Comparison of ENCODE assay signal across 28 cellular contexts in genomic region chr1:53722025-53722424, GRCh38. TPM values are rescaled to one million over a fixed set of nuclear protein-coding genes. Genes with fewer than 3 reads are reported as not detected.
"Had no signal": no experiment of that assay in that cellular context is flagged by ENCODE, and none has a peak within 500 bp of the region (broad histone marks: within the 10 kb centered on the region; RNA-seq: fewer than 3 reads in every experiment).

No MANE protein-coding gene starts in this region.

- H3K36me3 ChIP-seq: gastroesophageal sphincter, heart left ventricle, left lung, neural progenitor cell, ovary, sigmoid colon, thoracic aorta, tibial nerve, upper lobe of left lung had no signal

- H3K36me3 Mint-ChIP-seq: mesothelial cell of epicardium; naive thymus-derived CD4-positive, alpha-beta T cell; neural progenitor cell; stimulated activated memory B cell treated with anti-CD40 and anti-IgM and Interleukin-4, amounts not matched to agents 10 μg/mL and 1 μg/mL and 100 μg/mL, for 72 hours had no signal

- H3K27ac Mint-ChIP-seq: mesothelial cell of epicardium; naive thymus-derived CD4-positive, alpha-beta T cell; nephron; neural progenitor cell; stimulated activated memory B cell treated with anti-CD40 and anti-IgM and Interleukin-4, amounts not matched to agents 10 μg/mL and 1 μg/mL and 100 μg/mL, for 72 hours had no signal

- H3K9me3 ChIP-seq: gastroesophageal sphincter, heart left ventricle, left lung, ovary, psoas muscle, sigmoid colon, thoracic aorta, tibial nerve, upper lobe of left lung had no signal

- DNase-seq: dorsolateral prefrontal cortex; effector CD4-positive, alpha-beta T cell; foreskin keratinocyte; heart left ventricle; hippocampal formation; left cardiac atrium; left lung; mesenchymal stem cell; naive thymus-derived CD4-positive, alpha-beta T cell; ovary; psoas muscle; right cardiac atrium; sigmoid colon; stimulated activated CD4-positive, alpha-beta T cell treated with anti-CD3 and anti-CD28 coated beads, Interleukin-2, amount 100 ng/mL, for 24 hours; stimulated activated CD4-positive, alpha-beta T cell treated with anti-CD3 and anti-CD28 coated beads, Interleukin-4, amount 100 ng/mL, for 4 hours; stimulated activated naive CD8-positive, alpha-beta T cell treated with anti-CD3 and anti-CD28 coated beads, Interleukin-15, Interleukin-2, amounts not matched to agents 100 U/mL and 50 U/mL, for 24 hours; upper lobe of left lung had no signal

- H3K4me1 ChIP-seq: foreskin keratinocyte, gastroesophageal sphincter, heart left ventricle, left lung, neural progenitor cell, psoas muscle, sigmoid colon, tibial nerve, upper lobe of left lung had no signal

- ATAC-seq: esophagus mucosa; foreskin keratinocyte; gastroesophageal sphincter; heart left ventricle; left lung; naive thymus-derived CD4-positive, alpha-beta T cell; psoas muscle; stimulated activated memory B cell treated with anti-CD40 and anti-IgM and Interleukin-4, amounts not matched to agents 10 μg/mL and 1 μg/mL and 100 μg/mL, for 72 hours; stimulated activated naive CD8-positive, alpha-beta T cell treated with anti-CD3 and anti-CD28 coated beads, Interleukin-15, Interleukin-2, amounts not matched to agents 100 U/mL and 50 U/mL, for 24 hours had no signal

- H3K4me2 ChIP-seq: neural progenitor cell had no signal

- H3K27me3 ChIP-seq: dorsolateral prefrontal cortex, left lung, neural progenitor cell, ovary, tibial nerve, upper lobe of left lung had no signal

- H3K9ac ChIP-seq: neural progenitor cell had no signal

- H3K27ac ChIP-seq: dorsolateral prefrontal cortex, epithelial cell of prostate, foreskin keratinocyte, gastroesophageal sphincter, heart left ventricle, left lung, neural progenitor cell, ovary, psoas muscle, sigmoid colon, thoracic aorta, tibial nerve, upper lobe of left lung had no signal

- H3K4me3 Mint-ChIP-seq: mesothelial cell of epicardium; naive thymus-derived CD4-positive, alpha-beta T cell; nephron; neural progenitor cell; stimulated activated memory B cell treated with anti-CD40 and anti-IgM and Interleukin-4, amounts not matched to agents 10 μg/mL and 1 μg/mL and 100 μg/mL, for 72 hours had no signal

- H2AFZ ChIP-seq: neural progenitor cell had no signal

- H3K4me3 ChIP-seq: dorsolateral prefrontal cortex, gastroesophageal sphincter, heart left ventricle, left lung, neural progenitor cell, ovary, psoas muscle, sigmoid colon, thoracic aorta, tibial nerve, upper lobe of left lung had no signal

- H3K9me3 Mint-ChIP-seq: mesothelial cell of epicardium; naive thymus-derived CD4-positive, alpha-beta T cell; nephron; stimulated activated memory B cell treated with anti-CD40 and anti-IgM and Interleukin-4, amounts not matched to agents 10 μg/mL and 1 μg/mL and 100 μg/mL, for 72 hours had no signal

- H3K4me1 Mint-ChIP-seq: mesothelial cell of epicardium; naive thymus-derived CD4-positive, alpha-beta T cell; nephron; neural progenitor cell; stimulated activated memory B cell treated with anti-CD40 and anti-IgM and Interleukin-4, amounts not matched to agents 10 μg/mL and 1 μg/mL and 100 μg/mL, for 72 hours had no signal

RNA-seq across cellular contexts. Expression of gene GLIS1, which starts 16.9 kb away (rescaled TPM):
- total RNA-seq: foreskin keratinocyte; left lung; lung microvascular endothelial cell; naive thymus-derived CD4-positive, alpha-beta T cell; skeletal muscle tissue had no signal
- polyA plus RNA-seq: foreskin keratinocyte; naive thymus-derived CD4-positive, alpha-beta T cell had no signal
